23 cellular contexts compared by ENCODE assay signal in the genomic region with DNA sequence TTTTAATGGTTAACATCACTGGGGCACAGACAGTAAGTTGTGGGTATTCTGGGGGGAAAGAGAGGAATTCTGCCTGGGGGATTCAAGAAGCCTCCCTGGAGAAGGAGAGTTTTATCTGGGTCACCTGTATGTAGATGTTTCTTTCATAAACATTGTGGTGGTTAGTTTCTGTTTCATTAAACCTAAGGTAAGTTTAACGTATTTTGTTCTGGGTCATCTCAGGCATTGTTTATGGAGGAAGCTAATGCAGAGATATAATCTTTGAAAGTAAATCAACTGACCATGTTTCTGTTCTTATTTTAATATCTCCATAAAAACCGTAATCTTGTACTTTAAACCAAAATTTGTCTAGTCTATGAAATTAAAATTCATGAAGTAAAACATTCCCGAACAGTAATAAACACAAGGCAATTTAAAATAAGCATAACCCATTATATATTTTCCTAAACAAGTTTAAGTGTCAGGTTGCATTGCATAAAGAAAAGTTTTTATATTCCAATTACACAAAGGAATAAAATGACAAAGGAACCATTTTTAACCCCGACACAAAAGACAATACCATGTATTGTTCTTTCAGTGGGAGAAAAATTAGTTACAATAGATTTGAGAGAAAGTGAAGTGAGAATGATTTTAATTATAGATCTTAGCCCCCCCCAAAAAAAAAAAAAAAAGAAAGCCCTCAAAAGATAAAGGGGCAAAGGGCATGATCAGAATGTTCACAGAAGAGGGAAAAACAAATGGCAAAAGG.
DNase-seq lines count a peak whose midpoint lies in the region; ATAC-seq and TF ChIP-seq lines count a peak whose summit lies in the region.
"Had no signal": no experiment of that assay in that cellular context is flagged by ENCODE, and none has a peak within 500 bp of the region (broad histone marks: within the 10 kb centered on the region; RNA-seq: fewer than 3 reads in every experiment).

No MANE protein-coding gene starts in this region.

- H3K27ac ChIP-seq in temporal lobe (ENCODE audit: low read depth, low read length) = peak overlapping the region; percentile 70
- H3K27ac ChIP-seq: PC-9 had no signal

- TF ChIP-seq CTCF in chondrocyte (IDR thresholded peaks at IDR 0.05) = no peak
- no peak for TF ChIP-seq CTCF in nephron progenitor cell (IDR thresholded peaks at IDR 0.05)

- no peaks in the 10 kb centered on the region for H3K36me3 Mint-ChIP-seq in chondrocyte (ENCODE audit: low read depth)
- H3K36me3 Mint-ChIP-seq in nephron progenitor cell (ENCODE audit: low read depth) = peaks cover 4% of the 10 kb centered on the region
- H3K36me3 Mint-ChIP-seq: CD14-positive monocyte; CD8-positive, alpha-beta memory T cell had no signal

- H3K27ac Mint-ChIP-seq in chondrocyte (ENCODE audit: unreplicated experiment) (peak overlapping the region; percentile 37), nephron progenitor cell (peak overlapping the region; percentile 83)
- H3K27ac Mint-ChIP-seq: B cell; CD14-positive monocyte; CD8-positive, alpha-beta memory T cell had no signal

- no peak overlapping the region for H3K4me3 Mint-ChIP-seq in chondrocyte (ENCODE audit: unreplicated experiment)
- no peak overlapping the region for H3K4me3 Mint-ChIP-seq in nephron progenitor cell
- H3K4me3 Mint-ChIP-seq: B cell; CD14-positive monocyte; CD8-positive, alpha-beta memory T cell had no signal

- H3K9me3 Mint-ChIP-seq in chondrocyte (ENCODE audit: low read depth) (no peaks in the 10 kb centered on the region), nephron progenitor cell (peaks cover 11% of the 10 kb centered on the region)
- H3K9me3 Mint-ChIP-seq: CD8-positive, alpha-beta memory T cell had no signal

- intact Hi-C loops in Right ventricle myocardium superior (cut with DNase I) = no loop called here

- ATAC-seq in Right ventricle myocardium superior (ENCODE audit: poor library complexity) = no peak
- ATAC-seq in HG03354 (IDR thresholded peaks at IDR 0.05; ENCODE audit: poor library complexity, severe bottlenecking, unreplicated experiment) = no peak
- ATAC-seq: K562 had no signal

- DNase-seq in NCI-H526 treated with DMSO at 0.1 percent for 48 hours (lab: John Stamatoyannopoulos, UW) (peak; percentile 17), chondrocyte (ENCODE audit: low spot score) (no peak), nephron progenitor cell (no peak), Right ventricle myocardium superior (no peak), DMS79 (lab: John Stamatoyannopoulos, UW) (no peak)
- DNase-seq: Calu3; CD8-positive, alpha-beta memory T cell; DMS153; Kasumi-1; MV-4-11; NCI-H1105 treated with DMSO at 0.1 percent for 48 hours; NCI-H146; NCI-H2029; NCI-H446; NCI-H524 treated with DMSO at 0.1 percent for 48 hours; PC-9; RPMI8226; SHP77 had no signal

- H3K27me3 Mint-ChIP-seq in chondrocyte (ENCODE audit: low read depth) (no peaks in the 10 kb centered on the region), nephron progenitor cell (ENCODE audit: low read depth, poor library complexity) (no peaks in the 10 kb centered on the region)
- H3K27me3 Mint-ChIP-seq: B cell; CD8-positive, alpha-beta memory T cell had no signal

- peaks cover 56% of the 10 kb centered on the region for H3K4me1 Mint-ChIP-seq in chondrocyte (ENCODE audit: low read depth)
- H3K4me1 Mint-ChIP-seq in nephron progenitor cell = peaks cover 56% of the 10 kb centered on the region
- H3K4me1 Mint-ChIP-seq: B cell, CD14-positive monocyte had no signal
